In genomic region chr11:103349595-103349994, GRCh38 we compare ENCODE assay signal across 5 cellular contexts.
"Had no signal": no experiment of that assay in that cellular context is flagged by ENCODE, and none has a peak within 500 bp of the region (broad histone marks: within the 10 kb centered on the region; RNA-seq: fewer than 3 reads in every experiment).

No MANE protein-coding gene starts in this region.

- DNase-seq: IMR-90, KBM-7, KG1 had no signal

- H3K27ac ChIP-seq: HL-60 had no signal

- H3K4me3 ChIP-seq: K562 had no signal
